In genomic region chr2:23586691-23587090, GRCh38 we compare ENCODE assay signal across 18 cellular contexts.
"Had no signal": no experiment of that assay in that cellular context is flagged by ENCODE, and none has a peak within 500 bp of the region (broad histone marks: within the 10 kb centered on the region; RNA-seq: fewer than 3 reads in every experiment).

No MANE protein-coding gene starts in this region.

- H3K27me3 ChIP-seq: ascending aorta, heart right ventricle, right atrium auricular region, uterus had no signal

- H3K27ac ChIP-seq: heart right ventricle, lower lobe of right lung, right atrium auricular region, skin epidermis, WERI-Rb-1 had no signal

- H3K36me3 ChIP-seq: ascending aorta, heart right ventricle, lower lobe of right lung, right atrium auricular region, uterus, WERI-Rb-1 had no signal

- H3K27ac Mint-ChIP-seq: activated CD4-positive, alpha-beta memory T cell treated with anti-CD3 and anti-CD28 coated beads for 36 hours; activated CD8-positive, alpha-beta memory T cell treated with anti-CD3 and anti-CD28 coated beads, Interleukin-2, amount 10 ng/mL, durations not matched to agents 7 days and 5 days; activated naive CD4-positive, alpha-beta T cell treated with anti-CD3 and anti-CD28 coated beads, Interleukin-2, amount 10 ng/mL, durations not matched to agents 7 days and 5 days; activated T-cell treated with anti-CD3 and anti-CD28 coated beads, Interleukin-2, amount 50 U/mL, for 24 hours; dendritic cell treated with granulocyte-macrophage colony-stimulating factor and Interleukin-4, amounts not matched to agents 40 ng/mL and 50 ng/mL, for 4 days; T-helper 17 cell had no signal

- H3K9me3 ChIP-seq: ascending aorta, heart right ventricle, lower lobe of right lung, right atrium auricular region, uterus had no signal

- H3K4me3 ChIP-seq: ascending aorta, heart right ventricle, lower lobe of right lung, right atrium auricular region, skin epidermis, uterus had no signal

- H3K4me3 Mint-ChIP-seq: activated CD4-positive, alpha-beta memory T cell treated with anti-CD3 and anti-CD28 coated beads for 36 hours; activated CD8-positive, alpha-beta memory T cell treated with anti-CD3 and anti-CD28 coated beads, Interleukin-2, amount 10 ng/mL, durations not matched to agents 7 days and 5 days; activated naive CD4-positive, alpha-beta T cell treated with anti-CD3 and anti-CD28 coated beads, Interleukin-2, amount 10 ng/mL, durations not matched to agents 7 days and 5 days; activated T-cell treated with anti-CD3 and anti-CD28 coated beads, Interleukin-2, amount 50 U/mL, for 24 hours; dendritic cell treated with granulocyte-macrophage colony-stimulating factor and Interleukin-4, amounts not matched to agents 40 ng/mL and 50 ng/mL, for 4 days; stimulated activated naive CD8-positive, alpha-beta T cell treated with anti-CD3 and anti-CD28 coated beads, Interleukin-15, amount 100 ng/mL, for 72 hours; T-helper 17 cell had no signal

- ATAC-seq: activated CD8-positive, alpha-beta memory T cell treated with anti-CD3 and anti-CD28 coated beads, Interleukin-2, amount 10 ng/mL, durations not matched to agents 7 days and 5 days; heart right ventricle; left cardiac atrium; lower lobe of right lung; stimulated activated naive CD8-positive, alpha-beta T cell treated with anti-CD3 and anti-CD28 coated beads, Interleukin-15, amount 100 ng/mL, for 72 hours; T-helper 17 cell had no signal

- H3K27me3 Mint-ChIP-seq: activated CD4-positive, alpha-beta memory T cell treated with anti-CD3 and anti-CD28 coated beads for 36 hours; activated T-cell treated with anti-CD3 and anti-CD28 coated beads, Interleukin-2, amount 50 U/mL, for 24 hours; stimulated activated naive CD8-positive, alpha-beta T cell treated with anti-CD3 and anti-CD28 coated beads, Interleukin-15, amount 100 ng/mL, for 72 hours had no signal

- H3K4me1 Mint-ChIP-seq: activated CD8-positive, alpha-beta memory T cell treated with anti-CD3 and anti-CD28 coated beads, Interleukin-2, amount 10 ng/mL, durations not matched to agents 7 days and 5 days; activated naive CD4-positive, alpha-beta T cell treated with anti-CD3 and anti-CD28 coated beads, Interleukin-2, amount 10 ng/mL, durations not matched to agents 7 days and 5 days; stimulated activated naive CD8-positive, alpha-beta T cell treated with anti-CD3 and anti-CD28 coated beads, Interleukin-15, amount 100 ng/mL, for 72 hours; T-helper 17 cell had no signal

- DNase-seq: activated CD4-positive, alpha-beta memory T cell treated with anti-CD3 and anti-CD28 coated beads for 36 hours; activated CD8-positive, alpha-beta memory T cell treated with anti-CD3 and anti-CD28 coated beads, Interleukin-2, amount 10 ng/mL, durations not matched to agents 7 days and 5 days; activated naive CD4-positive, alpha-beta T cell treated with anti-CD3 and anti-CD28 coated beads, Interleukin-2, amount 10 ng/mL, durations not matched to agents 7 days and 5 days; activated T-cell treated with anti-CD3 and anti-CD28 coated beads, Interleukin-2, amount 50 U/mL, for 24 hours; effector memory CD4-positive, alpha-beta T cell; heart right ventricle; left cardiac atrium; midbrain; nucleus accumbens; stimulated activated naive CD8-positive, alpha-beta T cell treated with anti-CD3 and anti-CD28 coated beads, Interleukin-15, amount 100 ng/mL, for 72 hours; T-helper 17 cell; uterus; WERI-Rb-1 had no signal

- H3K9me3 Mint-ChIP-seq: activated CD4-positive, alpha-beta memory T cell treated with anti-CD3 and anti-CD28 coated beads for 36 hours; activated naive CD4-positive, alpha-beta T cell treated with anti-CD3 and anti-CD28 coated beads, Interleukin-2, amount 10 ng/mL, durations not matched to agents 7 days and 5 days; activated T-cell treated with anti-CD3 and anti-CD28 coated beads, Interleukin-2, amount 50 U/mL, for 24 hours; dendritic cell treated with granulocyte-macrophage colony-stimulating factor and Interleukin-4, amounts not matched to agents 40 ng/mL and 50 ng/mL, for 4 days; stimulated activated naive CD8-positive, alpha-beta T cell treated with anti-CD3 and anti-CD28 coated beads, Interleukin-15, amount 100 ng/mL, for 72 hours had no signal

- H3K36me3 Mint-ChIP-seq: activated CD4-positive, alpha-beta memory T cell treated with anti-CD3 and anti-CD28 coated beads for 36 hours; activated CD8-positive, alpha-beta memory T cell treated with anti-CD3 and anti-CD28 coated beads, Interleukin-2, amount 10 ng/mL, durations not matched to agents 7 days and 5 days; activated naive CD4-positive, alpha-beta T cell treated with anti-CD3 and anti-CD28 coated beads, Interleukin-2, amount 10 ng/mL, durations not matched to agents 7 days and 5 days had no signal

- H3K4me1 ChIP-seq: lower lobe of right lung, uterus had no signal
